Comparison of ENCODE assay signal across 23 cellular contexts in genomic region chr5:137837741-137838389, GRCh38. TPM values are rescaled to one million over a fixed set of nuclear protein-coding genes. Genes with fewer than 3 reads are reported as not detected.
DNase-seq lines count a peak whose midpoint lies in the region; ATAC-seq and TF ChIP-seq lines count a peak whose summit lies in the region.
"Had no signal": no experiment of that assay in that cellular context is flagged by ENCODE, and none has a peak within 500 bp of the region (broad histone marks: within the 10 kb centered on the region; RNA-seq: fewer than 3 reads in every experiment).

No MANE protein-coding gene starts in this region.

- POLR2A ChIA-PET in HEK293T (lab: Yijun Ruan, JAX), result interaction anchor here (1.0 kb wide), 1 partner anchor 52 kb away, joined by 4 read pairs; the partner anchor contains the start of gene PKD2L2

- ATAC-seq in Right ventricle myocardium superior (ENCODE audit: poor library complexity), result peak; percentile 59
- ATAC-seq in GM18858 (IDR thresholded peaks at IDR 0.05; ENCODE audit: unreplicated experiment), result no peak
- ATAC-seq: CD8-positive, alpha-beta T cell; GM12878 had no signal

- CTCF ChIA-PET in HEK293T (lab: Yijun Ruan, JAX), result no interaction called here

- H3K27ac ChIP-seq in angular gyrus (ENCODE audit: low read depth, low read length) (peak overlapping the region; percentile 24), prostate gland (peak overlapping the region; percentile 27 to 29)
- H3K27ac ChIP-seq: SJSA1 had no signal

- intact Hi-C loops in Right ventricle myocardium superior (cut with DNase I) (no loop called here), prostate gland (cut with DNase I) (loop anchor here (5.0 kb wide), 1 partner anchor 44 kb away; no protein-coding TSS in a partner anchor)

- no peak overlapping the region for H3K4me3 ChIP-seq in prostate gland
- H3K4me3 ChIP-seq: GM12878, MG63, pancreas, SJSA1 had no signal

- no peaks in the 10 kb centered on the region for H3K27me3 ChIP-seq in prostate gland (replicated peaks; ENCODE audit: insufficient read depth)
- H3K27me3 ChIP-seq: MG63, pancreas had no signal

- no peaks in the 10 kb centered on the region for H3K4me1 ChIP-seq in prostate gland (replicated peaks)

- WGBS in prostate gland, result 28% methylated on average over 1 of the region's 1 CpG

- H3K36me3 ChIP-seq in prostate gland, result no peaks in the 10 kb centered on the region
- H3K36me3 ChIP-seq: MG63, pancreas, SJSA1 had no signal

- H3K9me3 ChIP-seq in prostate gland, result no peaks in the 10 kb centered on the region
- H3K9me3 ChIP-seq: MG63, pancreas, SJSA1 had no signal

- no peak for TF ChIP-seq CTCF in prostate gland (IDR thresholded peaks at IDR 0.05)

- no peak for TF ChIP-seq POLR2A in prostate gland (IDR thresholded peaks at IDR 0.05)

- DNase-seq in A172 (ENCODE audit: low spot score) (peak; percentile 19), Right ventricle myocardium superior (no peak), prostate gland (ENCODE audit: low spot score) (no peak), HEK293T (ENCODE audit: extremely low spot score) (no peak), activated T-cell treated with anti-CD3 and anti-CD28 coated beads for 4 hours (no peak), OCI-M1 (lab: John Stamatoyannopoulos, UW) (no peak)
- DNase-seq: activated CD4-positive, alpha-beta T cell treated with anti-CD3 and anti-CD28 coated beads for 1 hour; activated CD8-positive, alpha-beta memory T cell treated with anti-CD3 and anti-CD28 coated beads, Interleukin-2, amount 50 U/mL, for 48 hours; activated naive CD4-positive, alpha-beta T cell treated with Interleukin-2 at 50 U/mL for 16 hours; CD8-positive, alpha-beta T cell; MG63; NCI-H1694 treated with DMSO at 0.1 percent for 48 hours; NCI-H510A; pancreas; stimulated activated CD4-positive, alpha-beta T cell treated with anti-CD3 and anti-CD28 coated beads, Interleukin-2, amount 100 ng/mL, for 24 hours; T1000 had no signal

TF ChIP-seq in HEK293T, 16 proteins besides CTCF, POLR2A, EP300 and RAD21:
- TF ChIP-seq LEF1 (IDR thresholded peaks at IDR 0.05; ENCODE audit: borderline replicate concordance), result no peak
- no peak for TF ChIP-seq SP1 (IDR thresholded peaks at IDR 0.05)
- TF ChIP-seq ELF4 (IDR thresholded peaks at IDR 0.05), result no peak
- no peak for TF ChIP-seq FOXK2 (IDR thresholded peaks at IDR 0.05)
- no peak for TF ChIP-seq HDGF (IDR thresholded peaks at IDR 0.05; ENCODE audit: borderline replicate concordance)
- TF ChIP-seq L3MBTL2 (conservative IDR thresholded peaks at IDR 0.05), result no peak
- no peak for TF ChIP-seq ZNF384 (IDR thresholded peaks at IDR 0.05)
- TF ChIP-seq SUZ12 (IDR thresholded peaks at IDR 0.05), result no peak
- TF ChIP-seq, protein P1, sequence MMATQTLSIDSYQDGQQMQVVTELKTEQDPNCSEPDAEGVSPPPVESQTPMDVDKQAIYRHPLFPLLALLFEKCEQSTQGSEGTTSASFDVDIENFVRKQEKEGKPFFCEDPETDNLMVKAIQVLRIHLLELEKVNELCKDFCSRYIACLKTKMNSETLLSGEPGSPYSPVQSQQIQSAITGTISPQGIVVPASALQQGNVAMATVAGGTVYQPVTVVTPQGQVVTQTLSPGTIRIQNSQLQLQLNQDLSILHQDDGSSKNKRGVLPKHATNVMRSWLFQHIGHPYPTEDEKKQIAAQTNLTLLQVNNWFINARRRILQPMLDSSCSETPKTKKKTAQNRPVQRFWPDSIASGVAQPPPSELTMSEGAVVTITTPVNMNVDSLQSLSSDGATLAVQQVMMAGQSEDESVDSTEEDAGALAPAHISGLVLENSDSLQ (IDR thresholded peaks at IDR 0.05), result no peak
- TF ChIP-seq FOXA1 (IDR thresholded peaks at IDR 0.05), result no peak

RNA-seq across cellular contexts. Expression of gene MYOT, which starts 29.8 kb away (rescaled TPM):
- total RNA-seq in A172 (2014; rRNA removed; shearing (Covaris generic)), result not detected in 2 replicates
- total RNA-seq in Right ventricle myocardium superior (11.7 TPM), prostate gland (1 to 10 TPM in 1 of 2 donors, under 1 TPM in 1; 0.34 to 7.2 TPM)
- total RNA-seq: A673; CD8-positive, alpha-beta T cell; GM12878; H1; mononuclear cell; SJSA1 had no signal

RNA-seq across cellular contexts. Expression of gene PKD2L2, which starts 51.4 kb away (rescaled TPM):
- total RNA-seq in A172 (2014; rRNA removed; shearing (Covaris generic)), result not detected in 2 replicates
- total RNA-seq in Right ventricle myocardium superior (0.48 TPM), prostate gland (under 1 TPM in 1 of 2 donors, not detected in 1; 0.45 TPM)
- total RNA-seq: A673; CD8-positive, alpha-beta T cell; H1; mononuclear cell; SJSA1 had no signal
